12 cellular contexts compared by ENCODE assay signal in the genomic region with DNA sequence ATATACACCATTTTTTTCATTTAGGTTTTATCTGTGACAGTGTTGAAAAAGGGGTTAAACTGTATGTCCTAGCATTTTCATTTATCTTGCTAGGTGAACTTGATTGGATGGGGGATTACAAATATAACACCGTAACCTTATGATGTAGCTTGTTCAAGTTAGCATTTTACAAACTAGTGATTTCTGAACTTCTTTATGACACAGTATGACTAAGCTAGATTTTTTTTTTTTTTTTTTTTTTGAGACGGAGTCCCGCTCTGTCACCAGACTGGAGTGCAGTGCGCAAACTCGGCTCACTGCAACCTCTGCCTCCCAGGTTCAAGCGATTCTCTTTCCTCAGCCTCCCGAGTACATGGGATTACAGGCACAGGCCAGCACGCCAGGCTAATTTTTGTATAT. TPM values are rescaled to one million over a fixed set of nuclear protein-coding genes. Genes with fewer than 3 reads are reported as not detected.
DNase-seq lines count a peak whose midpoint lies in the region; ATAC-seq and TF ChIP-seq lines count a peak whose summit lies in the region.
"Had no signal": no experiment of that assay in that cellular context is flagged by ENCODE, and none has a peak within 500 bp of the region (broad histone marks: within the 10 kb centered on the region; RNA-seq: fewer than 3 reads in every experiment).

No MANE protein-coding gene starts in this region.

- H3K9ac ChIP-seq in PC-3 (ENCODE audit: low read length) (peak overlapping the region; percentile 57), colonic mucosa (ENCODE audit: low read depth in 2 of 2, low read length in 2 of 2) (no peak overlapping the region), smooth muscle cell (ENCODE audit: low read depth) (no peak overlapping the region)

- 81% methylated on average over 8 of the region's 8 CpGs for WGBS in smooth muscle cell (ENCODE audit: low lambda C conversion rate)

- H3K27me3 Mint-ChIP-seq in activated T-cell treated with anti-CD3 and anti-CD28 coated beads, Interleukin-2, amount 50 U/mL, for 24 hours, result no peaks in the 10 kb centered on the region
- H3K27me3 Mint-ChIP-seq: naive B cell had no signal

- H3K27ac Mint-ChIP-seq in activated T-cell treated with anti-CD3 and anti-CD28 coated beads, Interleukin-2, amount 50 U/mL, for 24 hours, result peak overlapping the region; percentile 86

- H3K36me3 Mint-ChIP-seq in activated T-cell treated with anti-CD3 and anti-CD28 coated beads, Interleukin-2, amount 50 U/mL, for 24 hours (ENCODE audit: low read depth), result peaks cover 34% of the 10 kb centered on the region
- H3K36me3 Mint-ChIP-seq: naive B cell had no signal

- H3K4me3 ChIP-seq in PC-3 (ENCODE audit: low read length) (no peak overlapping the region), colonic mucosa (no peak overlapping the region), smooth muscle cell (no peak overlapping the region)
- H3K4me3 ChIP-seq: tibial artery had no signal

- H4K20me1 ChIP-seq in PC-3 (ENCODE audit: low read length), result 0 out of 2 replicates have a peak, but pooled peaks cover 4% of the 10 kb centered on the region
- H4K20me1 ChIP-seq in smooth muscle cell (ENCODE audit: low read depth), result peaks cover 93% of the 10 kb centered on the region

- H3K9me3 Mint-ChIP-seq in activated T-cell treated with anti-CD3 and anti-CD28 coated beads, Interleukin-2, amount 50 U/mL, for 24 hours, result no peaks in the 10 kb centered on the region
- H3K9me3 Mint-ChIP-seq: naive B cell had no signal

- intact Hi-C loops in PC-3 (cut with micrococcal nuclease) (no loop called here), colonic mucosa (cut with DNase I) (no loop called here)

- peaks cover 22% of the 10 kb centered on the region for H3F3A ChIP-seq in PC-3 (ENCODE audit: low read length, unreplicated experiment)
- H3F3A ChIP-seq in smooth muscle cell (ENCODE audit: low read depth), result no peaks in the 10 kb centered on the region

- CTCF ChIA-PET in PC-3 (lab: Charles Lee), result interaction anchor here (0.5 to 1.2 kb wide), 5 partner anchors 36 to 282 kb away, joined by 3 to 10 read pairs (median 5); no protein-coding TSS in a partner anchor

- ATAC-seq in PC-3 (no peak), HG02885 (IDR thresholded peaks at IDR 0.05; ENCODE audit: poor library complexity, unreplicated experiment) (no peak), HG03342 (IDR thresholded peaks at IDR 0.05; ENCODE audit: unreplicated experiment) (no peak)

- H3K4me1 ChIP-seq in PC-3 (ENCODE audit: insufficient read depth, low read length), result peaks cover 41% of the 10 kb centered on the region
- no peaks in the 10 kb centered on the region for H3K4me1 ChIP-seq in colonic mucosa
- peaks cover 9% of the 10 kb centered on the region for H3K4me1 ChIP-seq in smooth muscle cell (ENCODE audit: low read depth)

- no peaks in the 10 kb centered on the region for H3K9me3 ChIP-seq in PC-3 (ENCODE audit: low read length)
- H3K9me3 ChIP-seq in colonic mucosa, result no peaks in the 10 kb centered on the region
- no peaks in the 10 kb centered on the region for H3K9me3 ChIP-seq in smooth muscle cell (replicated peaks; ENCODE audit: low read depth)
- H3K9me3 ChIP-seq: tibial artery had no signal

- no peak for TF ChIP-seq CTCF in PC-3 (conservative IDR thresholded peaks at IDR 0.05; ENCODE audit: low read depth, low read length)
- no peak for TF ChIP-seq CTCF in colonic mucosa (IDR thresholded peaks at IDR 0.05)
- TF ChIP-seq CTCF in smooth muscle cell (IDR thresholded peaks at IDR 0.05; ENCODE audit: borderline replicate concordance, insufficient read depth, poor library complexity, severe bottlenecking), result no peak

- peaks cover 73% of the 10 kb centered on the region for H3K4me1 Mint-ChIP-seq in activated T-cell treated with anti-CD3 and anti-CD28 coated beads, Interleukin-2, amount 50 U/mL, for 24 hours (ENCODE audit: low read depth)

- H3K27ac ChIP-seq in PC-3 (ENCODE audit: low read length), result peak overlapping the region; percentile 91
- H3K27ac ChIP-seq in colonic mucosa, result peak overlapping the region; percentile 85
- peak overlapping the region; percentile 86 for H3K27ac ChIP-seq in smooth muscle cell (ENCODE audit: low read depth)
- H3K27ac ChIP-seq: tibial artery had no signal

- H3K27me3 ChIP-seq in PC-3 (ENCODE audit: low read length), result no peaks in the 10 kb centered on the region
- no peaks in the 10 kb centered on the region for H3K27me3 ChIP-seq in colonic mucosa
- H3K27me3 ChIP-seq in smooth muscle cell (ENCODE audit: low read depth), result no peaks in the 10 kb centered on the region
- H3K27me3 ChIP-seq: tibial artery had no signal

- H3K4me2 ChIP-seq in PC-3 (ENCODE audit: low read length), result peak overlapping the region; percentile 50; the same call in 1 of the 2 replicates
- peak overlapping the region; percentile 10 for H3K4me2 ChIP-seq in smooth muscle cell

- POLR2A ChIA-PET in PC-3 (lab: Charles Lee; ENCODE audit: unreplicated experiment), result no interaction called here

- BruUV-seq in PC-3 (replicated peaks; lab: Mats Ljungman, UMichigan), result no TSS peak

- H2AFZ ChIP-seq in PC-3 (ENCODE audit: low read length) (no peak overlapping the region), smooth muscle cell (ENCODE audit: low read depth) (no peak overlapping the region)

- H3K79me2 ChIP-seq in PC-3 (ENCODE audit: low read length) (peaks cover 89% of the 10 kb centered on the region), smooth muscle cell (ENCODE audit: low read depth) (peaks cover 96% of the 10 kb centered on the region)

- no peaks in the 10 kb centered on the region for H3K36me3 ChIP-seq in PC-3 (ENCODE audit: low read depth, low read length)
- no peaks in the 10 kb centered on the region for H3K36me3 ChIP-seq in colonic mucosa
- no peaks in the 10 kb centered on the region for H3K36me3 ChIP-seq in smooth muscle cell (ENCODE audit: low read depth)
- H3K36me3 ChIP-seq: tibial artery had no signal

- H3K4me3 Mint-ChIP-seq in activated T-cell treated with anti-CD3 and anti-CD28 coated beads, Interleukin-2, amount 50 U/mL, for 24 hours, result no peak overlapping the region

- DNase-seq in activated T-cell treated with anti-CD3 and anti-CD28 coated beads, Interleukin-2, amount 50 U/mL, for 24 hours, result no peak
- no peak for DNase-seq in activated T-cell treated with anti-CD3 and anti-CD28 coated beads, Interleukin-2, amount 50 U/mL, for 1 hour
- DNase-seq in PC-3 (no peak), colonic mucosa (no peak), smooth muscle cell (lab: John Stamatoyannopoulos, UW; ENCODE audit: unreplicated experiment) (no peak), NCI-H2227 (lab: John Stamatoyannopoulos, UW; ENCODE audit: unreplicated experiment) (no peak)
- DNase-seq: activated effector memory CD4-positive, alpha-beta T cell treated with Interleukin-2 at 50 U/mL for 16 hours; naive B cell; NCI-H446; tibial artery had no signal

- no peaks in the 10 kb centered on the region for H3K9me2 ChIP-seq in PC-3 (replicated peaks; ENCODE audit: low read length)

RNA-seq across cellular contexts. Expression of gene KCMF1, which starts 47.1 kb away (rescaled TPM):
- total RNA-seq in PC-3 (2014; rRNA removed), result 62.1 and 73.6 TPM in 2 replicates
- 100 to 1,000 TPM in 1 of 2 donors, 10 to 100 TPM in 1; 96.2 to 118 TPM for total RNA-seq in colonic mucosa
- 65.0 and 102 TPM in 2 replicates for total RNA-seq in smooth muscle cell
- polyA plus RNA-seq in smooth muscle cell, result 55.0 and 56.5 TPM in 2 replicates
